In the genomic region with DNA sequence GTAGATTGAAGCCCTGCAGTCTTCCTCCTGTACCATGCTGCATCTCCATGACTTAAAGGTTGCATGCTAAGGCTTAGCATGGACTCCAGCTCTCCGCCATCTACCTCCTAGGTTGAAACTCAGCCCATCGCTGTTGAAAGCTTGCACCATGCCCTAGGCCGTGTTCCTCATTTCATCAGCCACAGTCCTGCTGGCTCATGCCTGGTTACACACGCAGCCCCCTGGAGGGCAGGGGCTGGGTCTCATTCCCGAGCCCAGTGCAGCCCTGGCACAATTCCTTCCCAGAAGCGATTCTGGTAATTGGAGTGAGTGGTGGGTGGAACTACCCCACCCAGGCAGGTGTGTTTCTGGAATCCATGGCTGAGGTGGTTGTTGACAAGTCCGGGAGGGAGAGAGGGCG, we compare ENCODE assay signal across 16 cellular contexts.
DNase-seq lines count a peak whose midpoint lies in the region; ATAC-seq, FAIRE-seq and TF ChIP-seq lines count a peak whose summit lies in the region.
"Had no signal": no experiment of that assay in that cellular context is flagged by ENCODE, and none has a peak within 500 bp of the region (broad histone marks: within the 10 kb centered on the region; RNA-seq: fewer than 3 reads in every experiment).

No MANE protein-coding gene starts in this region.

- ATAC-seq in Right ventricle myocardium inferior = no peak

- H3K4me1 Mint-ChIP-seq in H9 = peaks cover 18 to 26% of the 10 kb centered on the region in 2 experiments
- H3K4me1 Mint-ChIP-seq: B cell; CD4-positive, alpha-beta memory T cell had no signal

- H3T11ph ChIP-seq in H9 (ENCODE audit: low read length) = no peak overlapping the region

- peaks cover 3 to 5% of the 10 kb centered on the region in 2 experiments for H3K9me3 Mint-ChIP-seq in H9

- H4K5ac ChIP-seq in H9 (ENCODE audit: insufficient read length, low read depth, low read length) (no peak overlapping the region), H1 (ENCODE audit: insufficient read length, low read depth, low read length) (no peak overlapping the region)

- TF ChIP-seq EP300 in H1 (IDR thresholded peaks at IDR 0.05; ENCODE audit: borderline replicate concordance in 1 of 2, low read depth in 2 of 2, low read length in 2 of 2) (no peak), sigmoid colon (IDR thresholded peaks at IDR 0.05) (no peak)

- H3K9ac ChIP-seq in H9 (ENCODE audit: extremely low read depth, insufficient read length, low read length) = no peak overlapping the region
- no peak overlapping the region for H3K9ac ChIP-seq in H1 (replicated peaks in 1 of 4; ENCODE audit: extremely low read depth in 1 of 4, low read depth in 3 of 4, low read length in 3 of 4)

- no peak overlapping the region for H2BK12ac ChIP-seq in H9 (ENCODE audit: insufficient read length, low read depth, low read length)
- no peak overlapping the region; the same call in 1 of the 2 replicates for H2BK12ac ChIP-seq in H1 (ENCODE audit: low read depth, low read length)

- no peaks in the 10 kb centered on the region for H4K20me1 ChIP-seq in H9 (ENCODE audit: control insufficient read depth, insufficient read depth, insufficient read length)
- no peaks in the 10 kb centered on the region for H4K20me1 ChIP-seq in H1 (replicated peaks in 1 of 2; ENCODE audit: control insufficient read depth in 1 of 2, insufficient read depth in 2 of 2, low read length in 2 of 2)

- peaks cover 7% of the 10 kb centered on the region for H3K27me3 Mint-ChIP-seq in H9 (ENCODE audit: low read depth)
- H3K27me3 Mint-ChIP-seq: CD4-positive, alpha-beta memory T cell had no signal

- H3K23me2 ChIP-seq in H9 (ENCODE audit: insufficient read length, low read depth, low read length, poor library complexity, severe bottlenecking) = no peaks in the 10 kb centered on the region
- no peaks in the 10 kb centered on the region for H3K23me2 ChIP-seq in H1 (ENCODE audit: low read depth, low read length)

- H3K79me1 ChIP-seq in H9 (ENCODE audit: insufficient read depth, low read depth, low read length, poor library complexity, severe bottlenecking) (no peaks in the 10 kb centered on the region), H1 (ENCODE audit: low read depth, low read length) (no peaks in the 10 kb centered on the region)

- H3K14ac ChIP-seq in H9 (ENCODE audit: insufficient read depth, low read length) (peak overlapping the region; percentile 22; the same call in 1 of the 2 replicates), H1 (ENCODE audit: insufficient read length) (no peak overlapping the region)

- no peak overlapping the region for H3K27ac Mint-ChIP-seq in H9
- H3K27ac Mint-ChIP-seq: B cell; CD4-positive, alpha-beta memory T cell had no signal

- H3K4me3 ChIP-seq in right atrium auricular region (no peak overlapping the region), H1 (ENCODE audit: extremely low read depth in 1 of 4, insufficient read depth in 2 of 4, low read depth in 3 of 4, low read length in 4 of 4) (no peak overlapping the region), sigmoid colon (no peak overlapping the region)

- POLR2A ChIA-PET in H1 (lab: Charles Lee; ENCODE audit: partially characterized antibody) = interaction anchor here (1.1 kb wide), 1 partner anchor 90 kb away, joined by 3 read pairs; no protein-coding TSS in a partner anchor

- H2BK20ac ChIP-seq in H9 (ENCODE audit: low read depth, low read length, poor library complexity, severe bottlenecking) (no peak overlapping the region), H1 (ENCODE audit: low read length) (no peak overlapping the region)

- H3K9me3 ChIP-seq in right atrium auricular region = peaks cover 0 to 9% of the 10 kb centered on the region in 2 donors
- no peaks in the 10 kb centered on the region for H3K9me3 ChIP-seq in H9 (ENCODE audit: control insufficient read depth, low read depth, low read length)
- H3K9me3 ChIP-seq in H1 (ENCODE audit: insufficient read depth in 2 of 2, low read depth in 1 of 2, low read length in 1 of 2) = no peaks in the 10 kb centered on the region; a peak in 1 of 4 replicates
- peaks cover 0 to 4% (median 0%) of the 10 kb centered on the region in 4 donors for H3K9me3 ChIP-seq in sigmoid colon

- H3K18ac ChIP-seq in H9 (ENCODE audit: insufficient read length, low read depth, low read length) (no peak overlapping the region), H1 (ENCODE audit: extremely low read depth, low read length) (no peak overlapping the region)

- CTCF ChIA-PET in H1 (lab: Charles Lee; ENCODE audit: partially characterized antibody) = interaction anchor here (0.8 kb wide), 1 partner anchor 15 kb away, joined by 3 read pairs; no protein-coding TSS in a partner anchor

- no peak overlapping the region for H3K4me3 Mint-ChIP-seq in H9
- H3K4me3 Mint-ChIP-seq: B cell; CD4-positive, alpha-beta memory T cell had no signal

- H3K4me2 ChIP-seq in H9 (ENCODE audit: insufficient read depth, insufficient read length, low read length) (no peak overlapping the region), H1 (ENCODE audit: insufficient read depth in 1 of 2, low read depth in 2 of 2, low read length in 2 of 2) (no peak overlapping the region)

- no peak overlapping the region for H3K27ac ChIP-seq in right atrium auricular region
- no peak overlapping the region for H3K27ac ChIP-seq in H9 (ENCODE audit: insufficient read length, low read depth, low read length)
- H3K27ac ChIP-seq in H1 (ENCODE audit: low read depth, low read length) = no peak overlapping the region
- no peak overlapping the region for H3K27ac ChIP-seq in sigmoid colon

- H3K4ac ChIP-seq in H9 (ENCODE audit: low read depth, low read length) (no peak overlapping the region), H1 (replicated peaks; ENCODE audit: insufficient read length, low read depth, low read length) (no peak overlapping the region)

- TF ChIP-seq POLR2A in H1 (IDR thresholded peaks at IDR 0.05; ENCODE audit: control extremely low read depth in 1 of 2, low read depth in 2 of 2, low read length in 2 of 2) = no peak
- no peak for TF ChIP-seq POLR2A in sigmoid colon (IDR thresholded peaks at IDR 0.05)

- H3K56ac ChIP-seq in H9 (ENCODE audit: insufficient read length, low read depth, low read length) = no peak overlapping the region
- no peak overlapping the region for H3K56ac ChIP-seq in H1 (replicated peaks; ENCODE audit: insufficient read length, low read depth, low read length)

- TF ChIP-seq RAD21 in H1 (IDR thresholded peaks at IDR 0.05 in 1 of 2, conservative IDR thresholded peaks at IDR 0.05 in 1 of 2; ENCODE audit: low read depth in 2 of 2, low read length in 2 of 2) = no peak

- H2AFZ ChIP-seq in H9 (ENCODE audit: low read length) (no peak overlapping the region), H1 (ENCODE audit: low read length) (no peak overlapping the region)

- intact Hi-C loops in Right ventricle myocardium inferior (cut with DNase I) = no loop called here
- intact Hi-C loops in sigmoid colon (cut with DNase I) = loop anchor here (10.0 kb wide), 1 partner anchor 75 kb away; no protein-coding TSS in a partner anchor

- no peak overlapping the region for H3K23ac ChIP-seq in H9 (ENCODE audit: insufficient read length, low read depth, low read length)
- H3K23ac ChIP-seq in H1 (ENCODE audit: insufficient read length) = no peak overlapping the region

- H3K36me3 Mint-ChIP-seq in H9 (ENCODE audit: insufficient read depth in 1 of 3, low read depth in 3 of 3) = peaks cover 0 to 8% (median 5%) of the 10 kb centered on the region in 3 experiments; a peak in 4 of 7 replicates

- H2BK120ac ChIP-seq in H9 (ENCODE audit: low read depth, low read length, poor library complexity, severe bottlenecking) = no peak overlapping the region
- H2BK120ac ChIP-seq in H1 (replicated peaks; ENCODE audit: low read depth, low read length) = no peak overlapping the region

- H2BK15ac ChIP-seq in H9 (ENCODE audit: low read depth, low read length) = no peak overlapping the region
- H2BK15ac ChIP-seq in H1 (ENCODE audit: low read length) = 0 out of 2 replicates have a peak overlapping the region, but pooled peaks have one; percentile 74

- DNase-seq in Right ventricle myocardium inferior (ENCODE audit: missing footprints) (peak; percentile 44), right atrium auricular region (ENCODE audit: low spot score) (no peak), H9 (no peak), H1 (ENCODE audit: low read depth in 1 of 2, low spot score in 2 of 2) (no peak), sigmoid colon (peak; percentile 34), NCI-H1092 (lab: John Stamatoyannopoulos, UW) (no peak), 8988T (no peak)
- DNase-seq: C1 segment of cervical spinal cord; Caco-2; CD4-positive, alpha-beta memory T cell; DND-41; GDM1 had no signal

- H2AK5ac ChIP-seq in H9 (ENCODE audit: insufficient read length, low read length) (no peak overlapping the region), H1 (ENCODE audit: low read depth, low read length) (no peak overlapping the region; the same call in 1 of the 2 replicates)

- H3K79me2 ChIP-seq in H9 (ENCODE audit: insufficient read depth, low read length) (no peaks in the 10 kb centered on the region), H1 (ENCODE audit: control insufficient read depth in 1 of 2, insufficient read depth in 2 of 2, low read length in 2 of 2) (no peaks in the 10 kb centered on the region)

- FAIRE-seq in H1 (lab: Jason Lieb, UNC) = no peak
- FAIRE-seq: A204.1, GM12892, H54 had no signal

- H3K36me3 ChIP-seq in right atrium auricular region = no peaks in the 10 kb centered on the region
- no peaks in the 10 kb centered on the region for H3K36me3 ChIP-seq in H1 (ENCODE audit: control insufficient read depth in 2 of 4, insufficient read depth in 4 of 4, low read length in 3 of 4)
- H3K36me3 ChIP-seq in sigmoid colon = no peaks in the 10 kb centered on the region

- no peak overlapping the region for H4K8ac ChIP-seq in H9 (replicated peaks; ENCODE audit: insufficient read length, low read depth, low read length)
- H4K8ac ChIP-seq in H1 (ENCODE audit: extremely low read depth, insufficient read depth, low read length) = no peak overlapping the region

- H2BK5ac ChIP-seq in H9 (ENCODE audit: insufficient read length, low read length) (no peak overlapping the region), H1 (ENCODE audit: low read depth, low read length) (0 out of 2 replicates have a peak overlapping the region, but pooled peaks have one; percentile 39)

- H4K91ac ChIP-seq in H9 (ENCODE audit: insufficient read length, low read depth, low read length) = no peak overlapping the region
- no peak overlapping the region for H4K91ac ChIP-seq in H1 (replicated peaks; ENCODE audit: insufficient read length, low read length)

- no peaks in the 10 kb centered on the region for H3K27me3 ChIP-seq in right atrium auricular region
- H3K27me3 ChIP-seq in H9 (ENCODE audit: insufficient read depth, low read length) = no peaks in the 10 kb centered on the region
- no peaks in the 10 kb centered on the region for H3K27me3 ChIP-seq in H1 (replicated peaks in 1 of 4; ENCODE audit: control insufficient read depth in 3 of 4, extremely low read depth in 1 of 4, insufficient read depth in 3 of 4, low read length in 3 of 4)
- no peaks in the 10 kb centered on the region for H3K27me3 ChIP-seq in sigmoid colon

- no peak for TF ChIP-seq CTCF in right atrium auricular region (IDR thresholded peaks at IDR 0.05)
- no peak for TF ChIP-seq CTCF in H9 (conservative IDR thresholded peaks at IDR 0.05)
- no peak for TF ChIP-seq CTCF in H1 (IDR thresholded peaks at IDR 0.05; ENCODE audit: control extremely low read depth in 1 of 3, insufficient read depth in 1 of 3, low read depth in 1 of 3, low read length in 3 of 3)
- no peak for TF ChIP-seq CTCF in sigmoid colon (IDR thresholded peaks at IDR 0.05)

- no CpG with 5 or more reads among the region's 8 CpGs for WGBS in H9 (ENCODE audit: extremely low coverage, insufficient read length, low lambda C conversion rate)
- WGBS in H1 (ENCODE audit: extremely low coverage in 1 of 2, insufficient coverage in 1 of 2, insufficient read length in 1 of 2, insufficient replicate concordance in 2 of 2, low coverage in 1 of 2, low lambda C conversion rate in 2 of 2, missing lambda C conversion rate in 1 of 2), 2 experiments = 90% methylated on average over 8 of the region's 8 CpGs; no CpG with 5 or more reads in 1 of the 2 experiments
- 79 to 88% methylated on average over 8 of the region's 8 CpGs for WGBS in sigmoid colon, 2 donors

- H3K4me1 ChIP-seq in right atrium auricular region (no peaks in the 10 kb centered on the region), H9 (ENCODE audit: insufficient read depth, low read length) (no peaks in the 10 kb centered on the region), H1 (replicated peaks in 1 of 4; ENCODE audit: control insufficient read depth in 3 of 4, insufficient read depth in 4 of 4, low read length in 3 of 4) (peaks cover 0 to 2% (median 0%) of the 10 kb centered on the region in 4 experiments; a peak in 1 of 7 replicates), sigmoid colon (peaks cover 0 to 2% (median under 1%) of the 10 kb centered on the region in 4 donors)

Comparison
In these comparisons a context has a peak if more than half of its experiments do, and no peak if none do; other contexts are left out.
1. DNase-seq: peak in Right ventricle myocardium inferior (single experiment) and sigmoid colon (single experiment); none in right atrium auricular region (single experiment), H9 (single experiment), H1 (0 of 2), NCI-H1092 (single experiment) and 8988T (single experiment).